Comparison of ENCODE assay signal across 1 cellular context in genomic region chr12:96260644-96261043, GRCh38.
A peak's percentile ranks its signal among the peaks of the same experiment; 100 is the strongest.
TF ChIP-seq lines count a peak whose summit lies in the region.

No MANE protein-coding gene starts in this region.

TF ChIP-seq in K562, 482 proteins besides CTCF, POLR2A, EP300 and RAD21:
- TF ChIP-seq SUPT5H (IDR thresholded peaks at IDR 0.05): 0 out of 2 replicates have a peak, but pooled peaks have one; percentile 30
- TF ChIP-seq HCFC1 (IDR thresholded peaks at IDR 0.05; ENCODE audit: low read depth, low read length): no peak
- TF ChIP-seq POLR2AphosphoS5 (IDR thresholded peaks at IDR 0.05; ENCODE audit: control insufficient read depth, insufficient read depth, low read depth, low read length): 0 out of 2 replicates have a peak, but pooled peaks have one; percentile 19
